ENCODE assay signal across 8 cellular contexts in genomic region chr4:41213563-41214157, GRCh38. TPM values are rescaled to one million over a fixed set of nuclear protein-coding genes. Genes with fewer than 3 reads are reported as not detected.
DNase-seq lines count a peak whose midpoint lies in the region; ATAC-seq and TF ChIP-seq lines count a peak whose summit lies in the region.

No MANE protein-coding gene starts in this region.

- ATAC-seq in GM18511 (IDR thresholded peaks at IDR 0.05; ENCODE audit: unreplicated experiment), result peak; percentile 15
- peak; percentile 6 for ATAC-seq in HG03196 (IDR thresholded peaks at IDR 0.05; ENCODE audit: unreplicated experiment)
- ATAC-seq in activated CD8-positive, alpha-beta T cell treated with anti-CD3 and anti-CD28 coated beads, Interleukin-2, amount 10 ng/mL, durations not matched to agents 7 days and 5 days, result no peak
- no peak for ATAC-seq in GM18519 (IDR thresholded peaks at IDR 0.05; ENCODE audit: low FRiP score, unreplicated experiment)

- H3K4me3 ChIP-seq in right atrium auricular region (peak overlapping the region; percentile 88 to 89), skeletal muscle satellite cell (ENCODE audit: low read length) (peak overlapping the region; percentile 98)

- H3K4me2 ChIP-seq in skeletal muscle satellite cell (ENCODE audit: low read length), result peak overlapping the region; percentile 79

- POLR2A ChIA-PET in activated CD8-positive, alpha-beta T cell treated with anti-CD3 and anti-CD28 coated beads, Interleukin-2, amount 10 ng/mL, durations not matched to agents 7 days and 5 days (lab: Charles Lee), result no interaction called here

- H3K9me3 Mint-ChIP-seq in activated CD8-positive, alpha-beta T cell treated with anti-CD3 and anti-CD28 coated beads, Interleukin-2, amount 10 ng/mL, durations not matched to agents 7 days and 5 days (ENCODE audit: insufficient read depth), result no peaks in the 10 kb centered on the region

- H3K4me1 Mint-ChIP-seq in activated CD8-positive, alpha-beta T cell treated with anti-CD3 and anti-CD28 coated beads, Interleukin-2, amount 10 ng/mL, durations not matched to agents 7 days and 5 days (ENCODE audit: low read depth), result peaks cover 29% of the 10 kb centered on the region

- no peaks in the 10 kb centered on the region for H3K9me3 ChIP-seq in right atrium auricular region
- no peaks in the 10 kb centered on the region for H3K9me3 ChIP-seq in skeletal muscle satellite cell (replicated peaks; ENCODE audit: low read length)

- H3K27me3 ChIP-seq in right atrium auricular region (no peaks in the 10 kb centered on the region), skeletal muscle satellite cell (ENCODE audit: control insufficient read depth, insufficient read depth, low read length) (no peaks in the 10 kb centered on the region)

- H3K36me3 ChIP-seq in right atrium auricular region, result no peaks in the 10 kb centered on the region
- no peaks in the 10 kb centered on the region for H3K36me3 ChIP-seq in skeletal muscle satellite cell (ENCODE audit: insufficient read depth, low read length)

- H3K27ac Mint-ChIP-seq in activated CD8-positive, alpha-beta T cell treated with anti-CD3 and anti-CD28 coated beads, Interleukin-2, amount 10 ng/mL, durations not matched to agents 7 days and 5 days, result no peak overlapping the region

- no peak for DNase-seq in activated CD8-positive, alpha-beta T cell treated with anti-CD3 and anti-CD28 coated beads, Interleukin-2, amount 10 ng/mL, durations not matched to agents 7 days and 5 days
- DNase-seq in right atrium auricular region (ENCODE audit: low spot score), result no peak
- no peak for DNase-seq in NCI-H1105 (lab: John Stamatoyannopoulos, UW)

- H3K9ac ChIP-seq in skeletal muscle satellite cell (ENCODE audit: low read depth, low read length), result peak overlapping the region; percentile 92

- peaks cover 0 to 57% of the 10 kb centered on the region in 2 donors for H3K4me1 ChIP-seq in right atrium auricular region
- peaks cover 44% of the 10 kb centered on the region for H3K4me1 ChIP-seq in skeletal muscle satellite cell (ENCODE audit: control insufficient read depth, insufficient read depth, low read length)

- H3K27ac ChIP-seq in 22Rv1 (peak overlapping the region; percentile 85), right atrium auricular region (peak overlapping the region; percentile 87 to 96)

- peaks cover 41% of the 10 kb centered on the region for H3K27me3 Mint-ChIP-seq in activated CD8-positive, alpha-beta T cell treated with anti-CD3 and anti-CD28 coated beads, Interleukin-2, amount 10 ng/mL, durations not matched to agents 7 days and 5 days (ENCODE audit: low read depth)

- CTCF ChIA-PET in activated CD8-positive, alpha-beta T cell treated with anti-CD3 and anti-CD28 coated beads, Interleukin-2, amount 10 ng/mL, durations not matched to agents 7 days and 5 days (lab: Charles Lee), result interaction anchor here (0.6 to 1.7 kb wide), 6 partner anchors 9 to 296 kb away, joined by 3 to 8 read pairs (median 6); no protein-coding TSS in a partner anchor

- TF ChIP-seq CTCF in 22Rv1 (IDR thresholded peaks at IDR 0.05) (no peak), right atrium auricular region (IDR thresholded peaks at IDR 0.05) (peak in 1 of 2 donors; percentile 6)

- H3K4me3 Mint-ChIP-seq in activated CD8-positive, alpha-beta T cell treated with anti-CD3 and anti-CD28 coated beads, Interleukin-2, amount 10 ng/mL, durations not matched to agents 7 days and 5 days, result peak overlapping the region; percentile 75

- H3K36me3 Mint-ChIP-seq in activated CD8-positive, alpha-beta T cell treated with anti-CD3 and anti-CD28 coated beads, Interleukin-2, amount 10 ng/mL, durations not matched to agents 7 days and 5 days (ENCODE audit: low read depth), result no peaks in the 10 kb centered on the region

RNA-seq across cellular contexts. Expression of gene APBB2, which starts 0.7 kb away (rescaled TPM):
- total RNA-seq in activated CD8-positive, alpha-beta T cell treated with anti-CD3 and anti-CD28 coated beads, Interleukin-2, amount 10 ng/mL, durations not matched to agents 7 days and 5 days, result under 1 TPM; 0.53 to 0.57 TPM
- 10 to 100 TPM; 37.3 to 75.3 TPM for total RNA-seq in right atrium auricular region
- 42.2 and 47.7 TPM in 2 replicates for total RNA-seq in skeletal muscle satellite cell (2012; rRNA removed)

RNA-seq across cellular contexts. Expression of gene UCHL1, which starts 43.1 kb away (rescaled TPM):
- total RNA-seq in activated CD8-positive, alpha-beta T cell treated with anti-CD3 and anti-CD28 coated beads, Interleukin-2, amount 10 ng/mL, durations not matched to agents 7 days and 5 days, result under 1 TPM; 0.34 to 0.37 TPM
- 100 to 1,000 TPM in 1 of 2 donors, 10 to 100 TPM in 1; 36.8 to 126 TPM for total RNA-seq in right atrium auricular region
- 238 and 295 TPM in 2 replicates for total RNA-seq in skeletal muscle satellite cell (2012; rRNA removed)

Comparison
In these comparisons a context has a peak if more than half of its experiments do, and no peak if none do; other contexts are left out.
1. ATAC-seq: peak in GM18511 (single experiment) and HG03196 (single experiment); none in activated CD8-positive, alpha-beta T cell treated with anti-CD3 and anti-CD28 coated beads, Interleukin-2, amount 10 ng/mL, durations not matched to agents 7 days and 5 days (single experiment) and GM18519 (single experiment).
2. RNA of gene APBB2, which starts 0.7 kb away (total RNA-seq): 37.3 to 75.3 TPM in right atrium auricular region; 0.53 to 0.57 TPM in activated CD8-positive, alpha-beta T cell treated with anti-CD3 and anti-CD28 coated beads, Interleukin-2, amount 10 ng/mL, durations not matched to agents 7 days and 5 days; every median in the first group is over 10 times any median in the second.
3. RNA of gene UCHL1, which starts 43.1 kb away (total RNA-seq): 36.8 to 126 TPM in right atrium auricular region; 0.34 to 0.37 TPM in activated CD8-positive, alpha-beta T cell treated with anti-CD3 and anti-CD28 coated beads, Interleukin-2, amount 10 ng/mL, durations not matched to agents 7 days and 5 days; every median in the first group is over 10 times any median in the second.